In genomic region chr5:2724831-2725230, GRCh38 we compare ENCODE assay signal across 26 cellular contexts. TPM values are rescaled to one million over a fixed set of nuclear protein-coding genes. Genes with fewer than 3 reads are reported as not detected.
"Had no signal": no experiment of that assay in that cellular context is flagged by ENCODE, and none has a peak within 500 bp of the region (broad histone marks: within the 10 kb centered on the region; RNA-seq: fewer than 3 reads in every experiment).

No MANE protein-coding gene starts in this region.

- H3K4me1 ChIP-seq: left lung, lower lobe of right lung, right atrium auricular region, right lobe of liver, stomach, testis, thyroid gland, transverse colon, upper lobe of right lung had no signal

- H3K27me3 ChIP-seq: neutrophil, right atrium auricular region, right lobe of liver, testis, thyroid gland, upper lobe of right lung had no signal

- H3K4me3 ChIP-seq: left lung, lower lobe of right lung, right atrium auricular region, right lobe of liver, skin epidermis, stomach, thyroid gland, transverse colon, upper lobe of right lung had no signal

- H3K27ac ChIP-seq: left lung, lower lobe of right lung, neutrophil, right atrium auricular region, right lobe of liver, skin epidermis, stomach, testis, thyroid gland, transverse colon, upper lobe of right lung had no signal

- H3K9me3 ChIP-seq: left lung, lower lobe of right lung, neutrophil, right atrium auricular region, right lobe of liver, stomach, testis, thyroid gland, transverse colon, upper lobe of right lung had no signal

- H3K36me3 ChIP-seq: left lung, lower lobe of right lung, neutrophil, right atrium auricular region, right lobe of liver, stomach, thyroid gland, transverse colon, upper lobe of right lung had no signal

- DNase-seq: hippocampal formation; kidney; left colon; left lung; lower lobe of right lung; mammary epithelial cell; mesenchymal stem cell; naive thymus-derived CD8-positive, alpha-beta T cell; occipital lobe; right lobe of liver; stimulated activated CD4-positive, alpha-beta T cell treated with anti-CD3 and anti-CD28 coated beads, Interleukin-12 subunit alpha, Interleukin-12 subunit beta, amount 100 ng/mL, for 4 hours; stimulated activated CD4-positive, alpha-beta T cell treated with anti-CD3 and anti-CD28 coated beads, Interleukin-15, amount 100 ng/mL, for 24 hours; stimulated activated CD4-positive, alpha-beta T cell treated with anti-CD3 and anti-CD28 coated beads, Interleukin-2, amount 100 ng/mL, for 24 hours; stimulated activated CD4-positive, alpha-beta T cell treated with anti-CD3 and anti-CD28 coated beads, Interleukin-4, amount 100 ng/mL, for 1 hour; stimulated activated naive B cell treated with anti-CD40 and anti-IgM and Interleukin-4, amounts not matched to agents 10 μg/mL and 1 μg/mL and 100 μg/mL, for 72 hours; stimulated activated naive CD8-positive, alpha-beta T cell treated with anti-CD3 and anti-CD28 coated beads, Interleukin-15, Interleukin-2, amounts not matched to agents 100 U/mL and 50 U/mL, for 24 hours; stomach; testis; thyroid gland; transverse colon; upper lobe of right lung had no signal

- ATAC-seq: left colon; left lung; lower lobe of right lung; naive thymus-derived CD8-positive, alpha-beta T cell; stimulated activated naive B cell treated with anti-CD40 and anti-IgM and Interleukin-4, amounts not matched to agents 10 μg/mL and 1 μg/mL and 100 μg/mL, for 72 hours; stimulated activated naive CD8-positive, alpha-beta T cell treated with anti-CD3 and anti-CD28 coated beads, Interleukin-15, Interleukin-2, amounts not matched to agents 100 U/mL and 50 U/mL, for 24 hours; upper lobe of right lung had no signal

RNA-seq across cellular contexts. Expression of gene IRX2, which starts 26.6 kb away (rescaled TPM):
- total RNA-seq: liver; naive thymus-derived CD8-positive, alpha-beta T cell; occipital lobe; pulmonary artery endothelial cell; right lobe of liver; transverse colon had no signal
- polyA plus RNA-seq: liver; naive thymus-derived CD8-positive, alpha-beta T cell had no signal
